1 cellular context compared by ENCODE assay signal in genomic region chr2:70181363-70181956, GRCh38.
TF ChIP-seq lines count a peak whose summit lies in the region.

No MANE protein-coding gene starts in this region.

TF ChIP-seq in GM23338, 12 proteins besides CTCF, POLR2A, EP300 and RAD21 (continued from another document):
- TF ChIP-seq ETS1 (IDR thresholded peaks at IDR 0.05) = no peak
- no peak for TF ChIP-seq POLR2AphosphoS5 (IDR thresholded peaks at IDR 0.05; ENCODE audit: low read depth)
- no peak for TF ChIP-seq EZH2 (IDR thresholded peaks at IDR 0.05; ENCODE audit: low read depth, unreplicated experiment)
- TF ChIP-seq ZNF331 (CRISPR knock-in tag; IDR thresholded peaks at IDR 0.05; ENCODE audit: low read depth) = no peak
- no peak for TF ChIP-seq REST (IDR thresholded peaks at IDR 0.05; ENCODE audit: unreplicated experiment)
- TF ChIP-seq CREB1 (CRISPR knock-in tag; IDR thresholded peaks at IDR 0.05; ENCODE audit: low read depth) = no peak
- TF ChIP-seq STAT1 (IDR thresholded peaks at IDR 0.05; ENCODE audit: unreplicated experiment) = no peak
- TF ChIP-seq NANOG (IDR thresholded peaks at IDR 0.05; ENCODE audit: borderline replicate concordance) = no peak
- no peak for TF ChIP-seq ZNF114 (CRISPR knock-in tag; IDR thresholded peaks at IDR 0.05)
- no peak for TF ChIP-seq EZH2phosphoT487 (IDR thresholded peaks at IDR 0.05; ENCODE audit: unreplicated experiment)
- no peak for TF ChIP-seq JUNB (IDR thresholded peaks at IDR 0.05; ENCODE audit: unreplicated experiment)
